19 cellular contexts compared by ENCODE assay signal in genomic region chr12:62694632-62695031, GRCh38.
DNase-seq lines count a peak whose midpoint lies in the region; ATAC-seq and TF ChIP-seq lines count a peak whose summit lies in the region.
"Had no signal": no experiment of that assay in that cellular context is flagged by ENCODE, and none has a peak within 500 bp of the region (broad histone marks: within the 10 kb centered on the region; RNA-seq: fewer than 3 reads in every experiment).

No MANE protein-coding gene starts in this region.

- POLR2A ChIA-PET in GM10248 (lab: Yijun Ruan, JAX), result no interaction called here

- CTCF ChIA-PET in GM10248 (lab: Yijun Ruan, JAX), result interaction anchor here (1.3 to 2.8 kb wide), 7 partner anchors 9 to 54 kb away, joined by 3 to 8 read pairs (median 6); no protein-coding TSS in a partner anchor

- DNase-seq in GM10248 (ENCODE audit: extremely low spot score) (peak; percentile 27), NCI-H1417 treated with DMSO at 0.1 percent for 48 hours (lab: John Stamatoyannopoulos, UW) (no peak), putamen (ENCODE audit: low spot score) (no peak), HAP-1 (ENCODE audit: low spot score in 2 of 2) (no peak)
- DNase-seq: activated naive CD4-positive, alpha-beta T cell treated with Interleukin-2 at 50 U/mL for 16 hours; activated T-cell treated with anti-CD3 and anti-CD28 coated beads for 4 hours; aorta; heart left ventricle; left ventricle myocardium superior; NCI-H2081; NCI-H510A; transverse colon had no signal

- in situ Hi-C loops in HAP-1 (cut with MboI; ENCODE audit: low sequenced_read_pairs), result no loop called here

- ATAC-seq in GM19043 (IDR thresholded peaks at IDR 0.05; ENCODE audit: low read depth, unreplicated experiment) (peak; percentile 76), GM21619 (IDR thresholded peaks at IDR 0.05; ENCODE audit: unreplicated experiment) (peak; percentile 94), HG03135 (IDR thresholded peaks at IDR 0.05; ENCODE audit: unreplicated experiment) (peak; percentile 81), HG03025 (IDR thresholded peaks at IDR 0.05; ENCODE audit: low FRiP score, unreplicated experiment) (no peak)
- ATAC-seq: heart left ventricle; K562; left ventricle myocardium superior; stimulated activated memory B cell treated with anti-CD40 and anti-IgM and Interleukin-4, amounts not matched to agents 10 μg/mL and 1 μg/mL and 100 μg/mL, for 72 hours had no signal

- H3K36me3 ChIP-seq in HAP-1 (replicated peaks), result no peaks in the 10 kb centered on the region
- H3K36me3 ChIP-seq: transverse colon had no signal

- no peak overlapping the region for H3K4me3 ChIP-seq in HAP-1
- H3K4me3 ChIP-seq: BLaER1, heart left ventricle, K562, transverse colon had no signal

- no peaks in the 10 kb centered on the region for H3K9me3 ChIP-seq in HAP-1
- H3K9me3 ChIP-seq: BLaER1, heart left ventricle, transverse colon had no signal

- no peaks in the 10 kb centered on the region for H3K27me3 ChIP-seq in HAP-1 (ENCODE audit: low read depth)
- H3K27me3 ChIP-seq: BLaER1, heart left ventricle, transverse colon had no signal

- H3K4me1 ChIP-seq in HAP-1, result peaks cover 3% of the 10 kb centered on the region; the same call in 1 of the 2 replicates
- H3K4me1 ChIP-seq: transverse colon had no signal

- no peak for TF ChIP-seq CTCF in GM10248 (IDR thresholded peaks at IDR 0.05; ENCODE audit: control extremely low read depth, extremely low read depth, low read depth, missing control alignments)
